Comparison of ENCODE assay signal across 1 cellular context in genomic region chr9:134058716-134059115, GRCh38.
A peak's percentile ranks its signal among the peaks of the same experiment; 100 is the strongest.
TF ChIP-seq lines count a peak whose summit lies in the region.

No MANE protein-coding gene starts in this region.

TF ChIP-seq in SK-N-SH, 30 proteins besides CTCF, POLR2A, EP300 and RAD21:
- TF ChIP-seq GABPA (IDR thresholded peaks at IDR 0.05; ENCODE audit: low read depth) (no peak), RCOR1 (IDR thresholded peaks at IDR 0.05; ENCODE audit: low read length) (no peak), TAF1 (IDR thresholded peaks at IDR 0.05; ENCODE audit: borderline replicate concordance, low read depth, low read length) (no peak), MEF2A (IDR thresholded peaks at IDR 0.05; ENCODE audit: borderline replicate concordance, low read depth) (no peak), GATA2 (CRISPR knock-in tag; IDR thresholded peaks at IDR 0.05) (no peak), YY1 (IDR thresholded peaks at IDR 0.05; ENCODE audit: low read depth) (no peak), USF1 (IDR thresholded peaks at IDR 0.05; ENCODE audit: borderline replicate concordance, low read depth) (no peak), FOSL2 (IDR thresholded peaks at IDR 0.05; ENCODE audit: borderline replicate concordance, low read depth) (peak; percentile 20; the same call in 1 of the 2 replicates), NRF1 (IDR thresholded peaks at IDR 0.05; ENCODE audit: low read depth, low read length) (no peak), FOXM1 (IDR thresholded peaks at IDR 0.05; ENCODE audit: low read depth) (no peak), IRF3 (IDR thresholded peaks at IDR 0.05; ENCODE audit: low read depth, low read length) (no peak), RXRA (IDR thresholded peaks at IDR 0.05; ENCODE audit: borderline replicate concordance, low read depth) (no peak), PBX3 (IDR thresholded peaks at IDR 0.05) (0 out of 2 replicates have a peak, but pooled peaks have one; percentile 16), TEAD4 (IDR thresholded peaks at IDR 0.05; ENCODE audit: borderline replicate concordance, insufficient read depth) (no peak)
- TF ChIP-seq, protein P1, sequence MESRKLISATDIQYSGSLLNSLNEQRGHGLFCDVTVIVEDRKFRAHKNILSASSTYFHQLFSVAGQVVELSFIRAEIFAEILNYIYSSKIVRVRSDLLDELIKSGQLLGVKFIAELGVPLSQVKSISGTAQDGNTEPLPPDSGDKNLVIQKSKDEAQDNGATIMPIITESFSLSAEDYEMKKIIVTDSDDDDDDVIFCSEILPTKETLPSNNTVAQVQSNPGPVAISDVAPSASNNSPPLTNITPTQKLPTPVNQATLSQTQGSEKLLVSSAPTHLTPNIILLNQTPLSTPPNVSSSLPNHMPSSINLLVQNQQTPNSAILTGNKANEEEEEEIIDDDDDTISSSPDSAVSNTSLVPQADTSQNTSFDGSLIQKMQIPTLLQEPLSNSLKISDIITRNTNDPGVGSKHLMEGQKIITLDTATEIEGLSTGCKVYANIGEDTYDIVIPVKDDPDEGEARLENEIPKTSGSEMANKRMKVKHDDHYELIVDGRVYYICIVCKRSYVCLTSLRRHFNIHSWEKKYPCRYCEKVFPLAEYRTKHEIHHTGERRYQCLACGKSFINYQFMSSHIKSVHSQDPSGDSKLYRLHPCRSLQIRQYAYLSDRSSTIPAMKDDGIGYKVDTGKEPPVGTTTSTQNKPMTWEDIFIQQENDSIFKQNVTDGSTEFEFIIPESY (IDR thresholded peaks at IDR 0.05; ENCODE audit: borderline replicate concordance, low read depth): no peak
- TF ChIP-seq, protein P2, sequence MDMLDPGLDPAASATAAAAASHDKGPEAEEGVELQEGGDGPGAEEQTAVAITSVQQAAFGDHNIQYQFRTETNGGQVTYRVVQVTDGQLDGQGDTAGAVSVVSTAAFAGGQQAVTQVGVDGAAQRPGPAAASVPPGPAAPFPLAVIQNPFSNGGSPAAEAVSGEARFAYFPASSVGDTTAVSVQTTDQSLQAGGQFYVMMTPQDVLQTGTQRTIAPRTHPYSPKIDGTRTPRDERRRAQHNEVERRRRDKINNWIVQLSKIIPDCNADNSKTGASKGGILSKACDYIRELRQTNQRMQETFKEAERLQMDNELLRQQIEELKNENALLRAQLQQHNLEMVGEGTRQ (IDR thresholded peaks at IDR 0.05; ENCODE audit: borderline replicate concordance, low read depth, low read length): no peak
TF ChIP-seq in SK-N-SH: peak in this region for 2.
